Comparison of ENCODE assay signal across 22 cellular contexts in genomic region chr3:141623732-141624131, GRCh38.
DNase-seq lines count a peak whose midpoint lies in the region; ATAC-seq and TF ChIP-seq lines count a peak whose summit lies in the region.
"Had no signal": no experiment of that assay in that cellular context is flagged by ENCODE, and none has a peak within 500 bp of the region (broad histone marks: within the 10 kb centered on the region; RNA-seq: fewer than 3 reads in every experiment).

No MANE protein-coding gene starts in this region.

- peak; percentile 54 for DNase-seq in activated CD4-positive, alpha-beta T cell treated with anti-CD3 and anti-CD28 coated beads, Interleukin-2, amount 10 ng/mL, durations not matched to agents 24 days and 14 days
- no peak for DNase-seq in activated CD4-positive, alpha-beta T cell treated with anti-CD3 and anti-CD28 coated beads for 48 hours
- peak in 2 of 3 donors; percentile 61 to 73 for DNase-seq in Peyer's patch
- no peak for DNase-seq in mucosa of descending colon
- DNase-seq in stimulated activated effector memory CD8-positive, alpha-beta T cell treated with anti-CD3 and anti-CD28 coated beads, Interleukin-12 subunit alpha, Interleukin-12 subunit beta, amount 100 ng/mL, for 72 hours (ENCODE audit: low spot score in 2 of 2), result peak in 1 of 2 donors; percentile 41
- no peak for DNase-seq in SK-N-DZ (ENCODE audit: low spot score)
- DNase-seq in DMS79 (lab: John Stamatoyannopoulos, UW), result no peak
- no peak for DNase-seq in NCI-H526 treated with DMSO at 0.1 percent for 48 hours (lab: John Stamatoyannopoulos, UW)
- DNase-seq: AML-193; Caco-2; Calu3; CD4-positive, alpha-beta T cell; CD8-positive, alpha-beta T cell; DND-41; EL; GDM1 had no signal

- peaks cover 0 to 8% (median 0%) of the 10 kb centered on the region in 4 donors for H3K4me1 ChIP-seq in Peyer's patch
- no peaks in the 10 kb centered on the region for H3K4me1 ChIP-seq in mucosa of descending colon (ENCODE audit: low read depth)
- H3K4me1 ChIP-seq: BLaER1 treated with 17β-estradiol and CSF1 and Interleukin-3, amounts not matched to agents 10 nM and 100 nM; Caco-2 had no signal

- H3K36me3 ChIP-seq in Peyer's patch (no peaks in the 10 kb centered on the region), mucosa of descending colon (ENCODE audit: low read depth) (no peaks in the 10 kb centered on the region)
- H3K36me3 ChIP-seq: BLaER1 treated with 17β-estradiol and CSF1 and Interleukin-3, amounts not matched to agents 10 nM and 100 nM had no signal

- ATAC-seq in mucosa of descending colon, result peak; percentile 24
- no peak for ATAC-seq in stimulated activated effector memory CD8-positive, alpha-beta T cell treated with anti-CD3 and anti-CD28 coated beads, Interleukin-12 subunit alpha, Interleukin-12 subunit beta, amount 100 ng/mL, for 72 hours
- ATAC-seq: A549; CD8-positive, alpha-beta T cell; GM12878 had no signal

- H3K4me3 Mint-ChIP-seq in activated CD4-positive, alpha-beta T cell treated with anti-CD3 and anti-CD28 coated beads, Interleukin-2, amount 10 ng/mL, durations not matched to agents 24 days and 14 days, result no peak overlapping the region
- no peak overlapping the region for H3K4me3 Mint-ChIP-seq in stimulated activated effector memory CD8-positive, alpha-beta T cell treated with anti-CD3 and anti-CD28 coated beads, Interleukin-12 subunit alpha, Interleukin-12 subunit beta, amount 100 ng/mL, for 72 hours
- H3K4me3 Mint-ChIP-seq: B cell; CD4-positive, alpha-beta T cell; CD8-positive, alpha-beta T cell had no signal

- intact Hi-C loops in activated CD4-positive, alpha-beta T cell treated with anti-CD3 and anti-CD28 coated beads, Interleukin-2, amount 10 ng/mL, durations not matched to agents 24 days and 14 days (cut with micrococcal nuclease), result no loop called here
- intact Hi-C loops in mucosa of descending colon (cut with DNase I, micrococcal nuclease), result no loop called here

- H3K27me3 ChIP-seq in Peyer's patch, result no peaks in the 10 kb centered on the region
- H3K27me3 ChIP-seq: BLaER1 treated with 17β-estradiol and CSF1 and Interleukin-3, amounts not matched to agents 10 nM and 100 nM had no signal

- no peak overlapping the region for H3K27ac Mint-ChIP-seq in activated CD4-positive, alpha-beta T cell treated with anti-CD3 and anti-CD28 coated beads, Interleukin-2, amount 10 ng/mL, durations not matched to agents 24 days and 14 days
- peak overlapping the region; percentile 50 for H3K27ac Mint-ChIP-seq in stimulated activated effector memory CD8-positive, alpha-beta T cell treated with anti-CD3 and anti-CD28 coated beads, Interleukin-12 subunit alpha, Interleukin-12 subunit beta, amount 100 ng/mL, for 72 hours
- H3K27ac Mint-ChIP-seq: B cell; CD4-positive, alpha-beta T cell; CD8-positive, alpha-beta T cell had no signal

- no peak overlapping the region for H3K27ac ChIP-seq in Peyer's patch
- H3K27ac ChIP-seq: 22Rv1; A549; BLaER1 treated with 17β-estradiol and CSF1 and Interleukin-3, amounts not matched to agents 10 nM and 100 nM; C4-2B had no signal

- H3K4me1 Mint-ChIP-seq in activated CD4-positive, alpha-beta T cell treated with anti-CD3 and anti-CD28 coated beads, Interleukin-2, amount 10 ng/mL, durations not matched to agents 24 days and 14 days, result no peaks in the 10 kb centered on the region
- no peaks in the 10 kb centered on the region for H3K4me1 Mint-ChIP-seq in stimulated activated effector memory CD8-positive, alpha-beta T cell treated with anti-CD3 and anti-CD28 coated beads, Interleukin-12 subunit alpha, Interleukin-12 subunit beta, amount 100 ng/mL, for 72 hours
- H3K4me1 Mint-ChIP-seq: B cell had no signal

- no peak for TF ChIP-seq CTCF in Peyer's patch (IDR thresholded peaks at IDR 0.05)
- no peak for TF ChIP-seq CTCF in mucosa of descending colon (IDR thresholded peaks at IDR 0.05)

- peaks cover 0 to 6% (median 3%) of the 10 kb centered on the region in 4 donors for H3K9me3 ChIP-seq in Peyer's patch
- peaks cover 7% of the 10 kb centered on the region for H3K9me3 ChIP-seq in mucosa of descending colon
- H3K9me3 ChIP-seq: A549 had no signal

- H3K9me3 Mint-ChIP-seq in activated CD4-positive, alpha-beta T cell treated with anti-CD3 and anti-CD28 coated beads, Interleukin-2, amount 10 ng/mL, durations not matched to agents 24 days and 14 days, result peaks cover under 1% of the 10 kb centered on the region
- no peaks in the 10 kb centered on the region for H3K9me3 Mint-ChIP-seq in stimulated activated effector memory CD8-positive, alpha-beta T cell treated with anti-CD3 and anti-CD28 coated beads, Interleukin-12 subunit alpha, Interleukin-12 subunit beta, amount 100 ng/mL, for 72 hours
- H3K9me3 Mint-ChIP-seq: CD4-positive, alpha-beta T cell had no signal

- no peaks in the 10 kb centered on the region for H3K27me3 Mint-ChIP-seq in activated CD4-positive, alpha-beta T cell treated with anti-CD3 and anti-CD28 coated beads, Interleukin-2, amount 10 ng/mL, durations not matched to agents 24 days and 14 days
- H3K27me3 Mint-ChIP-seq: B cell; CD4-positive, alpha-beta T cell had no signal

- H3K4me3 ChIP-seq in Peyer's patch (no peak overlapping the region), mucosa of descending colon (no peak overlapping the region)
- H3K4me3 ChIP-seq: A549; BLaER1 treated with 17β-estradiol and CSF1 and Interleukin-3, amounts not matched to agents 10 nM and 100 nM; GM12878 had no signal

- H3K36me3 Mint-ChIP-seq in activated CD4-positive, alpha-beta T cell treated with anti-CD3 and anti-CD28 coated beads, Interleukin-2, amount 10 ng/mL, durations not matched to agents 24 days and 14 days (ENCODE audit: low read depth), result no peaks in the 10 kb centered on the region
- H3K36me3 Mint-ChIP-seq in stimulated activated effector memory CD8-positive, alpha-beta T cell treated with anti-CD3 and anti-CD28 coated beads, Interleukin-12 subunit alpha, Interleukin-12 subunit beta, amount 100 ng/mL, for 72 hours, result no peaks in the 10 kb centered on the region
- H3K36me3 Mint-ChIP-seq: CD8-positive, alpha-beta T cell had no signal

- TF ChIP-seq POLR2A in Peyer's patch (IDR thresholded peaks at IDR 0.05), result no peak

Comparison
In these comparisons a context has a peak if more than half of its experiments do, and no peak if none do; other contexts are left out.
1. DNase-seq: peak in activated CD4-positive, alpha-beta T cell treated with anti-CD3 and anti-CD28 coated beads, Interleukin-2, amount 10 ng/mL, durations not matched to agents 24 days and 14 days (single experiment) and Peyer's patch (2 of 3); none in activated CD4-positive, alpha-beta T cell treated with anti-CD3 and anti-CD28 coated beads for 48 hours (single experiment), mucosa of descending colon (0 of 3), SK-N-DZ (single experiment), DMS79 (single experiment) and NCI-H526 treated with DMSO at 0.1 percent for 48 hours (single experiment).